ENCODE assay signal across 18 cellular contexts in the genomic region with DNA sequence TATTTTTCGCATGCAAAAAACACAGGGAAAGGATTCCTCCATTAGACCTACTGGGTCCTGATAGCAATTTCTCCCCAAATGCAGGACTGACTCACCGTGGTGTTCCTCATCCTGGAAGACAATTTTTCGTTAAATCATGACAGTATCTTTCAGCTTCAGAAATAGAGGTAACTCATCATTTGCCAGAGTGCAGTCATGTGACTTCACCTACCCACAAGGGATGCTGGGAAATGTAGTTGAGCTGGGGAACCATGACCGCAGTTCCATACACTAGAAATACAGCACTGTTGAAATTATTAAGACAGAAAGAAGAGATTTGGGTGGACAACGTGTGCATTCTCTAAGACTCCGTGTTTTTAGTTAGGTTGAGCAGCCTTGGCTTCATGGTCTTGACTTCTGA.
A peak's percentile ranks its signal among the peaks of the same experiment; 100 is the strongest.
DNase-seq lines count a peak whose midpoint lies in the region; ATAC-seq, FAIRE-seq and TF ChIP-seq lines count a peak whose summit lies in the region.
"Had no signal": no experiment of that assay in that cellular context is flagged by ENCODE, and none has a peak within 500 bp of the region (broad histone marks: within the 10 kb centered on the region; RNA-seq: fewer than 3 reads in every experiment).

No MANE protein-coding gene starts in this region.

- no peaks in the 10 kb centered on the region for H3K79me1 ChIP-seq in trophoblast cell (ENCODE audit: low read length)

- TF ChIP-seq CTCF in bronchial epithelial cell (IDR thresholded peaks at IDR 0.05; ENCODE audit: insufficient read depth, low read length, severe bottlenecking) (no peak), Peyer's patch (IDR thresholded peaks at IDR 0.05) (no peak)

- H3K27ac ChIP-seq in trophoblast cell (ENCODE audit: low read depth, low read length): no peak overlapping the region
- H3K27ac ChIP-seq in Peyer's patch: no peak overlapping the region

- H4K8ac ChIP-seq in trophoblast cell (ENCODE audit: low read depth, low read length): no peak overlapping the region

- H2BK12ac ChIP-seq in trophoblast cell (ENCODE audit: low read length): no peak overlapping the region

- no peaks in the 10 kb centered on the region for H3K9me3 ChIP-seq in trophoblast cell (ENCODE audit: insufficient read depth, low read depth, low read length)
- H3K9me3 ChIP-seq in Peyer's patch: no peaks in the 10 kb centered on the region

- no peaks in the 10 kb centered on the region for H3K79me2 ChIP-seq in trophoblast cell (ENCODE audit: control insufficient read depth, insufficient read depth, low read length, poor library complexity)

- ATAC-seq in HG03039 (IDR thresholded peaks at IDR 0.05; ENCODE audit: unreplicated experiment): no peak
- ATAC-seq: PC-3 had no signal

- TF ChIP-seq POLR2A in Peyer's patch (IDR thresholded peaks at IDR 0.05): no peak

- H2BK5ac ChIP-seq in trophoblast cell (ENCODE audit: low read depth, low read length, poor library complexity): no peak overlapping the region

- no CpG with 5 or more reads among the region's 6 CpGs for whole genome bisulfite sequencing in trophoblast cell (ENCODE audit: extremely low coverage, insufficient coverage, insufficient read length)

- H2AFZ ChIP-seq in trophoblast cell (ENCODE audit: insufficient read depth, low read length, poor library complexity): no peak overlapping the region

- no peak overlapping the region for H2AK5ac ChIP-seq in trophoblast cell (ENCODE audit: low read length)

- no peak overlapping the region for H4K91ac ChIP-seq in trophoblast cell (ENCODE audit: low read depth, low read length)

- DNase-seq in EH (ENCODE audit: low read depth): peak; percentile 45
- DNase-seq in Jurkat, Clone E6-1 (ENCODE audit: low read depth, low spot score): peak; percentile 1
- peak; percentile 48 for DNase-seq in bronchial epithelial cell (ENCODE audit: low read depth)
- no peak for DNase-seq in trophoblast cell
- no peak for DNase-seq in Peyer's patch
- no peak for DNase-seq in mucosa of gallbladder (ENCODE audit: low spot score)
- no peak for DNase-seq in activated CD4-positive, alpha-beta T cell treated with anti-CD3 and anti-CD28 coated beads for 1 hour
- DNase-seq: AML-193, COR-L47, DMS53, GOT3, Karpas-422, NCI-H1105, NCI-H1694, NCI-H446 treated with DMSO at 0.1 percent for 48 hours, PC-3, SW 1271 had no signal

- no peak overlapping the region for H4K12ac ChIP-seq in trophoblast cell (ENCODE audit: low read depth, low read length)

- H3K18ac ChIP-seq in trophoblast cell (ENCODE audit: low read length): no peak overlapping the region

- no peaks in the 10 kb centered on the region for H3K27me3 ChIP-seq in bronchial epithelial cell (ENCODE audit: control insufficient read depth, insufficient read depth, low read length)
- no peaks in the 10 kb centered on the region for H3K27me3 ChIP-seq in trophoblast cell (ENCODE audit: insufficient read depth, low read length)
- H3K27me3 ChIP-seq in Peyer's patch: no peaks in the 10 kb centered on the region

- no peak overlapping the region for H3K14ac ChIP-seq in trophoblast cell (ENCODE audit: low read length)

- no peak overlapping the region for H3K4me3 ChIP-seq in Jurkat, Clone E6-1 (ENCODE audit: low read length)
- H3K4me3 ChIP-seq in bronchial epithelial cell (ENCODE audit: low read depth, low read length) (no peak overlapping the region), trophoblast cell (ENCODE audit: low read depth, low read length) (no peak overlapping the region), Peyer's patch (no peak overlapping the region)

- H3K4ac ChIP-seq in trophoblast cell (ENCODE audit: low read depth, low read length): no peak overlapping the region

- no peak overlapping the region for H3K23ac ChIP-seq in trophoblast cell (ENCODE audit: low read length)

- peak overlapping the region; percentile 27 for H3K4me2 ChIP-seq in trophoblast cell (ENCODE audit: low read length)

- no peak overlapping the region for H3K9ac ChIP-seq in trophoblast cell (ENCODE audit: low read length)

- H3K36me3 ChIP-seq in bronchial epithelial cell (ENCODE audit: control insufficient read depth, insufficient read depth, low read length): no peaks in the 10 kb centered on the region
- H3K36me3 ChIP-seq in trophoblast cell (ENCODE audit: control insufficient read depth in 1 of 2, insufficient read depth in 2 of 2, low read length in 2 of 2): no peaks in the 10 kb centered on the region
- H3K36me3 ChIP-seq in Peyer's patch: no peaks in the 10 kb centered on the region

- no peak overlapping the region for H2BK120ac ChIP-seq in trophoblast cell (ENCODE audit: insufficient read depth, low read length, poor library complexity)

- H3K4me1 ChIP-seq in trophoblast cell (ENCODE audit: control insufficient read depth in 1 of 2, insufficient read depth in 2 of 2, low read length in 2 of 2) (no peaks in the 10 kb centered on the region), Peyer's patch (no peaks in the 10 kb centered on the region)

- no peak for FAIRE-seq in bronchial epithelial cell (lab: Jason Lieb, UNC)

Comparison
In these comparisons a context has a peak if more than half of its experiments do, and no peak if none do; other contexts are left out.
1. DNase-seq: peak in EH (single experiment), Jurkat, Clone E6-1 (single experiment) and bronchial epithelial cell (single experiment); none in trophoblast cell (0 of 2), Peyer's patch (0 of 3), mucosa of gallbladder (single experiment) and activated CD4-positive, alpha-beta T cell treated with anti-CD3 and anti-CD28 coated beads for 1 hour (single experiment).